ENCODE assay signal across 8 cellular contexts in genomic region chr1:25875154-25875855, GRCh38. TPM values are rescaled to one million over a fixed set of nuclear protein-coding genes. Genes with fewer than 3 reads are reported as not detected.
DNase-seq lines count a peak whose midpoint lies in the region; ATAC-seq and TF ChIP-seq lines count a peak whose summit lies in the region.

Gene PAQR7 (minus strand): TSS chr1:25875708. CDS start chr1:25863839, 11,869 bp downstream.

- ATAC-seq in HG03432 (IDR thresholded peaks at IDR 0.05; ENCODE audit: unreplicated experiment), result peak; percentile 71
- ATAC-seq in PC-3, result peak; percentile 80
- peak; percentile 84 to 91 for ATAC-seq in naive thymus-derived CD8-positive, alpha-beta T cell
- peak; percentile 81 for ATAC-seq in stimulated activated naive CD8-positive, alpha-beta T cell treated with anti-CD3 and anti-CD28 coated beads, Interleukin-15, Interleukin-2, amounts not matched to agents 100 U/mL and 50 U/mL, for 24 hours
- no peak for ATAC-seq in HG03139 (IDR thresholded peaks at IDR 0.05; ENCODE audit: unreplicated experiment)

- peak within 1 kb of the TSS; percentile 81 to 89 (median 85) for H3K4me3 Mint-ChIP-seq in naive thymus-derived CD8-positive, alpha-beta T cell

- H3K4me2 ChIP-seq in PC-3 (ENCODE audit: low read length), result peak within 1 kb of the TSS; percentile 94

- DNase-seq in PC-3 (peak; percentile 64), fibroblast of peridontal ligament (ENCODE audit: extremely low read depth) (peak; percentile 63)
- DNase-seq in activated T-helper 9 cell treated with anti-CD3 and anti-CD28 coated beads, Interleukin-2, amount 50 U/mL, for 16 hours (ENCODE audit: low read depth), result peak; percentile 42
- DNase-seq in naive thymus-derived CD8-positive, alpha-beta T cell, result peak; percentile 32 to 82 (median 60)
- DNase-seq in stimulated activated naive CD8-positive, alpha-beta T cell treated with anti-CD3 and anti-CD28 coated beads, Interleukin-15, Interleukin-2, amounts not matched to agents 100 U/mL and 50 U/mL, for 24 hours, result peak; percentile 79

- H3K27me3 ChIP-seq in PC-3 (ENCODE audit: low read length), result no peaks in the 10 kb centered on the region

- no peaks in the 10 kb centered on the region for H3K36me3 Mint-ChIP-seq in naive thymus-derived CD8-positive, alpha-beta T cell

- H3K9me3 ChIP-seq in PC-3 (ENCODE audit: low read length), result no peaks in the 10 kb centered on the region

- CTCF ChIA-PET in PC-3 (lab: Charles Lee), result interaction anchor here (0.6 to 1.0 kb wide), 3 partner anchors 17 to 73 kb away, joined by 3 to 9 read pairs (median 3); no protein-coding TSS in a partner anchor

- no peaks in the 10 kb centered on the region for H3K27me3 Mint-ChIP-seq in naive thymus-derived CD8-positive, alpha-beta T cell

- H3K9me3 Mint-ChIP-seq in naive thymus-derived CD8-positive, alpha-beta T cell, result no peaks in the 10 kb centered on the region

- H3K27ac ChIP-seq in PC-3 (ENCODE audit: low read length), result no peak within 1 kb of the TSS

- H4K20me1 ChIP-seq in PC-3 (ENCODE audit: low read length), result no peaks in the 10 kb centered on the region

- POLR2A ChIA-PET in PC-3 (lab: Charles Lee; ENCODE audit: unreplicated experiment), result interaction anchor here (0.5 to 0.7 kb wide), 4 partner anchors 113 to 911 kb away, joined by 3 to 22 read pairs (median 4); no protein-coding TSS in a partner anchor
- POLR2A ChIA-PET in naive thymus-derived CD8-positive, alpha-beta T cell (lab: Charles Lee), result interaction anchor here (0.5 to 3.0 kb wide), 14 partner anchors 10 to 303 kb away, joined by 3 to 30 read pairs (median 4); partner anchors contain the start of genes MTFR1L and PAFAH2

- H3K4me1 ChIP-seq in PC-3 (ENCODE audit: insufficient read depth, low read length), result peaks cover 6% of the 10 kb centered on the region; the same call in 1 of the 2 replicates

- H3K9ac ChIP-seq in PC-3 (ENCODE audit: low read length), result peak within 1 kb of the TSS; percentile 70

- intact Hi-C loops in PC-3 (cut with micrococcal nuclease), result no loop called here

- H3K4me3 ChIP-seq in GM12875 (ENCODE audit: low read depth, low read length) (peak within 1 kb of the TSS; percentile 63), PC-3 (ENCODE audit: low read length) (peak within 1 kb of the TSS; percentile 90)

- no TSS peak for BruUV-seq in PC-3 (replicated peaks; lab: Mats Ljungman, UMichigan)

- TF ChIP-seq CTCF in GM12875 (IDR thresholded peaks at IDR 0.05; ENCODE audit: borderline replicate concordance, insufficient read depth, low read depth, low read length) (peak; percentile 13; the same call in 1 of the 2 replicates), PC-3 (conservative IDR thresholded peaks at IDR 0.05; ENCODE audit: low read depth, low read length) (no peak)

- H3K9me2 ChIP-seq in PC-3 (replicated peaks; ENCODE audit: low read length), result no peaks in the 10 kb centered on the region

- H3K79me2 ChIP-seq in PC-3 (ENCODE audit: low read length), result peaks cover 7% of the 10 kb centered on the region; the same call in 1 of the 2 replicates

- peaks cover 4 to 31% (median 17%) of the 10 kb centered on the region in 4 donors for H3K4me1 Mint-ChIP-seq in naive thymus-derived CD8-positive, alpha-beta T cell

- no peaks in the 10 kb centered on the region for H3K36me3 ChIP-seq in PC-3 (ENCODE audit: low read depth, low read length)

- H2AFZ ChIP-seq in PC-3 (ENCODE audit: low read length), result peak within 1 kb of the TSS; percentile 95

- H3K27ac Mint-ChIP-seq in naive thymus-derived CD8-positive, alpha-beta T cell, result peak within 1 kb of the TSS; percentile 31 to 92 (median 86)

- no peaks in the 10 kb centered on the region for H3F3A ChIP-seq in PC-3 (ENCODE audit: low read length, unreplicated experiment)

RNA-seq across cellular contexts. Expression of gene PAQR7, which starts in this region (rescaled TPM):
- 6.4 and 7.2 TPM in 2 replicates for total RNA-seq in PC-3 (2014; rRNA removed)
- 1 to 10 TPM; 6.3 to 6.5 TPM for total RNA-seq in naive thymus-derived CD8-positive, alpha-beta T cell
- polyA plus RNA-seq in naive thymus-derived CD8-positive, alpha-beta T cell, result under 1 TPM; 0.08 to 0.32 (median 0.30) TPM
